In the genomic region with DNA sequence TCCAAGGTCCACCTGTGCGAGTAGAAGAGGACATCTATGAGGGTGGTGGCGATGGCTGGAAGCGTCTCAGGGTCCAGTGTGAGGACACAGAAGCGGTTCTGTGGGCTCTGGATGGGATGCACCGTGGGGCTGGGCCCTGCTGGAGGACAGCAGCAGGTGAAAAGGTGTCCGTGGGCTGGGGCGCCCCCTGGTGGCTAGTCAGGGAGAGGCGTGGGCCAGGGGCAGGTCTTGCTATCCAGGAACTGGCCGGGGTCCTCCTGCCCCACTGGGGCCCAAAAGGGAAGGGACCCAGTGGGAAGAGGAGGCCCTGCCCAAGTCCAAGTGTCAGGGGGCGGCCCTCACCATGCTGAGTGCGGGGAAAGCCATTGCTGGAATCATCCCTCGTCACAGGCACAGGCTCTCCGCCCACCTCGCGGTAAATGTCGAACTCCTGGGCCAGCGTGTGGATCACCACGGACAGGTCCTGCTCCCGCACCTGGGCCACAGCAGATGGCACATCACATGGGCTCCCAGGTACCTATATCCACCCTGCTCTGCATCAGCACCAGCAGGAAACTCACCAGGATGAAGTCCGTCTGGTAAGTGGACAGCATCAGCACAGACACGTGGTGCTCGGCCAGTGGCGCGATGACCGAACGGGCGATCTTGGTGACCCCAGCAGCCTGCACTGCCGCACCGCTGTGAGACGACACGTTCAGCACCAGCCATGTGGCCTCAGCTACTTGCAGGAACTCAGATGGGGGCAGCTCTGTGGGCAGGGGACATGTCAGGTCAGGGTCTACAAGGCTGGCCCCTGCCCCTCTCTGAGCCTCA, we compare ENCODE assay signal across 1 cellular context.
TF ChIP-seq lines count a peak whose summit lies in the region.

No MANE protein-coding gene starts in this region.

TF ChIP-seq in HEK293, 187 proteins besides CTCF, POLR2A, EP300 and RAD21 (continued from another document and continues in another):
- TF ChIP-seq, protein P1, sequence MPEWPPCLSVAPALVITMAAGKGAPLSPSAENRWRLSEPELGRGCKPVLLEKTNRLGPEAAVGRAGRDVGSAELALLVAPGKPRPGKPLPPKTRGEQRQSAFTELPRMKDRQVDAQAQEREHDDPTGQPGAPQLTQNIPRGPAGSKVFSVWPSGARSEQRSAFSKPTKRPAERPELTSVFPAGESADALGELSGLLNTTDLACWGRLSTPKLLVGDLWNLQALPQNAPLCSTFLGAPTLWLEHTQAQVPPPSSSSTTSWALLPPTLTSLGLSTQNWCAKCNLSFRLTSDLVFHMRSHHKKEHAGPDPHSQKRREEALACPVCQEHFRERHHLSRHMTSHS (tag by site-specific recombination; IDR thresholded peaks at IDR 0.05) = no peak
- TF ChIP-seq, protein P2, sequence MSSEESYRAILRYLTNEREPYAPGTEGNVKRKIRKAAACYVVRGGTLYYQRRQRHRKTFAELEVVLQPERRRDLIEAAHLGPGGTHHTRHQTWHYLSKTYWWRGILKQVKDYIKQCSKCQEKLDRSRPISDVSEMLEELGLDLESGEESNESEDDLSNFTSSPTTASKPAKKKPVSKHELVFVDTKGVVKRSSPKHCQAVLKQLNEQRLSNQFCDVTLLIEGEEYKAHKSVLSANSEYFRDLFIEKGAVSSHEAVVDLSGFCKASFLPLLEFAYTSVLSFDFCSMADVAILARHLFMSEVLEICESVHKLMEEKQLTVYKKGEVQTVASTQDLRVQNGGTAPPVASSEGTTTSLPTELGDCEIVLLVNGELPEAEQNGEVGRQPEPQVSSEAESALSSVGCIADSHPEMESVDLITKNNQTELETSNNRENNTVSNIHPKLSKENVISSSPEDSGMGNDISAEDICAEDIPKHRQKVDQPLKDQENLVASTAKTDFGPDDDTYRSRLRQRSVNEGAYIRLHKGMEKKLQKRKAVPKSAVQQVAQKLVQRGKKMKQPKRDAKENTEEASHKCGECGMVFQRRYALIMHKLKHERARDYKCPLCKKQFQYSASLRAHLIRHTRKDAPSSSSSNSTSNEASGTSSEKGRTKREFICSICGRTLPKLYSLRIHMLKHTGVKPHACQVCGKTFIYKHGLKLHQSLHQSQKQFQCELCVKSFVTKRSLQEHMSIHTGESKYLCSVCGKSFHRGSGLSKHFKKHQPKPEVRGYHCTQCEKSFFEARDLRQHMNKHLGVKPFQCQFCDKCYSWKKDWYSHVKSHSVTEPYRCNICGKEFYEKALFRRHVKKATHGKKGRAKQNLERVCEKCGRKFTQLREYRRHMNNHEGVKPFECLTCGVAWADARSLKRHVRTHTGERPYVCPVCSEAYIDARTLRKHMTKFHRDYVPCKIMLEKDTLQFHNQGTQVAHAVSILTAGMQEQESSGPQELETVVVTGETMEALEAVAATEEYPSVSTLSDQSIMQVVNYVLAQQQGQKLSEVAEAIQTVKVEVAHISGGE (tag by site-specific recombination; conservative IDR thresholded peaks at IDR 0.05; ENCODE audit: low read depth) = no peak
- no peak for TF ChIP-seq ZNF514 (tag by site-specific recombination; IDR thresholded peaks at IDR 0.05)
- TF ChIP-seq ZEB2 (tag by site-specific recombination; IDR thresholded peaks at IDR 0.05) = peak; percentile 75
- TF ChIP-seq ZFP41 (tag by site-specific recombination; IDR thresholded peaks at IDR 0.05; ENCODE audit: borderline replicate concordance) = no peak
- TF ChIP-seq ZSCAN30 (tag by site-specific recombination; IDR thresholded peaks at IDR 0.05) = no peak
- TF ChIP-seq ZNF600 (tag by site-specific recombination; IDR thresholded peaks at IDR 0.05) = no peak
- no peak for TF ChIP-seq ZNF10 (tag by site-specific recombination; IDR thresholded peaks at IDR 0.05)
- peak; percentile 94 for TF ChIP-seq SCRT2 (tag by site-specific recombination; IDR thresholded peaks at IDR 0.05)
- TF ChIP-seq ZNF155 (tag by site-specific recombination; IDR thresholded peaks at IDR 0.05) = no peak
- TF ChIP-seq ZNF624 (tag by site-specific recombination; IDR thresholded peaks at IDR 0.05) = no peak
- no peak for TF ChIP-seq MZF1 (tag by site-specific recombination; IDR thresholded peaks at IDR 0.05; ENCODE audit: borderline replicate concordance)
- TF ChIP-seq, protein P3, sequence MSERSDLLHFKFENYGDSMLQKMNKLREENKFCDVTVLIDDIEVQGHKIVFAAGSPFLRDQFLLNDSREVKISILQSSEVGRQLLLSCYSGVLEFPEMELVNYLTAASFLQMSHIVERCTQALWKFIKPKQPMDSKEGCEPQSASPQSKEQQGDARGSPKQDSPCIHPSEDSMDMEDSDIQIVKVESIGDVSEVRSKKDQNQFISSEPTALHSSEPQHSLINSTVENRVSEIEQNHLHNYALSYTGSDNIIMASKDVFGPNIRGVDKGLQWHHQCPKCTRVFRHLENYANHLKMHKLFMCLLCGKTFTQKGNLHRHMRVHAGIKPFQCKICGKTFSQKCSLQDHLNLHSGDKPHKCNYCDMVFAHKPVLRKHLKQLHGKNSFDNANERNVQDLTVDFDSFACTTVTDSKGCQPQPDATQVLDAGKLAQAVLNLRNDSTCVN (tag by site-specific recombination; optimal IDR thresholded peaks at IDR 0.05) = peak; percentile 11
- TF ChIP-seq, protein P4, sequence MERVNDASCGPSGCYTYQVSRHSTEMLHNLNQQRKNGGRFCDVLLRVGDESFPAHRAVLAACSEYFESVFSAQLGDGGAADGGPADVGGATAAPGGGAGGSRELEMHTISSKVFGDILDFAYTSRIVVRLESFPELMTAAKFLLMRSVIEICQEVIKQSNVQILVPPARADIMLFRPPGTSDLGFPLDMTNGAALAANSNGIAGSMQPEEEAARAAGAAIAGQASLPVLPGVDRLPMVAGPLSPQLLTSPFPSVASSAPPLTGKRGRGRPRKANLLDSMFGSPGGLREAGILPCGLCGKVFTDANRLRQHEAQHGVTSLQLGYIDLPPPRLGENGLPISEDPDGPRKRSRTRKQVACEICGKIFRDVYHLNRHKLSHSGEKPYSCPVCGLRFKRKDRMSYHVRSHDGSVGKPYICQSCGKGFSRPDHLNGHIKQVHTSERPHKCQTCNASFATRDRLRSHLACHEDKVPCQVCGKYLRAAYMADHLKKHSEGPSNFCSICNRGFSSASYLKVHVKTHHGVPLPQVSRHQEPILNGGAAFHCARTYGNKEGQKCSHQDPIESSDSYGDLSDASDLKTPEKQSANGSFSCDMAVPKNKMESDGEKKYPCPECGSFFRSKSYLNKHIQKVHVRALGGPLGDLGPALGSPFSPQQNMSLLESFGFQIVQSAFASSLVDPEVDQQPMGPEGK (tag by site-specific recombination; IDR thresholded peaks at IDR 0.05) = peak; percentile 42; the same call in 1 of the 2 replicates
- no peak for TF ChIP-seq ZNF19 (tag by site-specific recombination; IDR thresholded peaks at IDR 0.05; ENCODE audit: low read depth)
- TF ChIP-seq ZBTB1 (tag by site-specific recombination; IDR thresholded peaks at IDR 0.05) = no peak
- no peak for TF ChIP-seq KLF1 (tag by site-specific recombination; IDR thresholded peaks at IDR 0.05)
- TF ChIP-seq, protein P5, sequence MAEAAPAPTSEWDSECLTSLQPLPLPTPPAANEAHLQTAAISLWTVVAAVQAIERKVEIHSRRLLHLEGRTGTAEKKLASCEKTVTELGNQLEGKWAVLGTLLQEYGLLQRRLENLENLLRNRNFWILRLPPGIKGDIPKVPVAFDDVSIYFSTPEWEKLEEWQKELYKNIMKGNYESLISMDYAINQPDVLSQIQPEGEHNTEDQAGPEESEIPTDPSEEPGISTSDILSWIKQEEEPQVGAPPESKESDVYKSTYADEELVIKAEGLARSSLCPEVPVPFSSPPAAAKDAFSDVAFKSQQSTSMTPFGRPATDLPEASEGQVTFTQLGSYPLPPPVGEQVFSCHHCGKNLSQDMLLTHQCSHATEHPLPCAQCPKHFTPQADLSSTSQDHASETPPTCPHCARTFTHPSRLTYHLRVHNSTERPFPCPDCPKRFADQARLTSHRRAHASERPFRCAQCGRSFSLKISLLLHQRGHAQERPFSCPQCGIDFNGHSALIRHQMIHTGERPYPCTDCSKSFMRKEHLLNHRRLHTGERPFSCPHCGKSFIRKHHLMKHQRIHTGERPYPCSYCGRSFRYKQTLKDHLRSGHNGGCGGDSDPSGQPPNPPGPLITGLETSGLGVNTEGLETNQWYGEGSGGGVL (tag by site-specific recombination; IDR thresholded peaks at IDR 0.05) = no peak
- TF ChIP-seq, protein P6, sequence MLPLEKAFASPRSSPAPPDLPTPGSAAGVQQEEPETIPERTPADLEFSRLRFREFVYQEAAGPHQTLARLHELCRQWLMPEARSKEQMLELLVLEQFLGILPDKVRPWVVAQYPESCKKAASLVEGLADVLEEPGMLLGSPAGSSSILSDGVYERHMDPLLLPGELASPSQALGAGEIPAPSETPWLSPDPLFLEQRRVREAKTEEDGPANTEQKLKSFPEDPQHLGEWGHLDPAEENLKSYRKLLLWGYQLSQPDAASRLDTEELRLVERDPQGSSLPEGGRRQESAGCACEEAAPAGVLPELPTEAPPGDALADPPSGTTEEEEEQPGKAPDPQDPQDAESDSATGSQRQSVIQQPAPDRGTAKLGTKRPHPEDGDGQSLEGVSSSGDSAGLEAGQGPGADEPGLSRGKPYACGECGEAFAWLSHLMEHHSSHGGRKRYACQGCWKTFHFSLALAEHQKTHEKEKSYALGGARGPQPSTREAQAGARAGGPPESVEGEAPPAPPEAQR (tag by site-specific recombination; IDR thresholded peaks at IDR 0.05) = no peak
- TF ChIP-seq, protein P7, sequence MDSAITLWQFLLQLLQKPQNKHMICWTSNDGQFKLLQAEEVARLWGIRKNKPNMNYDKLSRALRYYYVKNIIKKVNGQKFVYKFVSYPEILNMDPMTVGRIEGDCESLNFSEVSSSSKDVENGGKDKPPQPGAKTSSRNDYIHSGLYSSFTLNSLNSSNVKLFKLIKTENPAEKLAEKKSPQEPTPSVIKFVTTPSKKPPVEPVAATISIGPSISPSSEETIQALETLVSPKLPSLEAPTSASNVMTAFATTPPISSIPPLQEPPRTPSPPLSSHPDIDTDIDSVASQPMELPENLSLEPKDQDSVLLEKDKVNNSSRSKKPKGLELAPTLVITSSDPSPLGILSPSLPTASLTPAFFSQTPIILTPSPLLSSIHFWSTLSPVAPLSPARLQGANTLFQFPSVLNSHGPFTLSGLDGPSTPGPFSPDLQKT (IDR thresholded peaks at IDR 0.05; ENCODE audit: borderline replicate concordance, low read depth, low read length) = no peak
- peak; percentile 30; the same call in 1 of the 2 replicates for TF ChIP-seq ZNF2 (tag by site-specific recombination; IDR thresholded peaks at IDR 0.05)
- TF ChIP-seq ZNF426 (tag by site-specific recombination; IDR thresholded peaks at IDR 0.05) = no peak
- TF ChIP-seq, protein P8, sequence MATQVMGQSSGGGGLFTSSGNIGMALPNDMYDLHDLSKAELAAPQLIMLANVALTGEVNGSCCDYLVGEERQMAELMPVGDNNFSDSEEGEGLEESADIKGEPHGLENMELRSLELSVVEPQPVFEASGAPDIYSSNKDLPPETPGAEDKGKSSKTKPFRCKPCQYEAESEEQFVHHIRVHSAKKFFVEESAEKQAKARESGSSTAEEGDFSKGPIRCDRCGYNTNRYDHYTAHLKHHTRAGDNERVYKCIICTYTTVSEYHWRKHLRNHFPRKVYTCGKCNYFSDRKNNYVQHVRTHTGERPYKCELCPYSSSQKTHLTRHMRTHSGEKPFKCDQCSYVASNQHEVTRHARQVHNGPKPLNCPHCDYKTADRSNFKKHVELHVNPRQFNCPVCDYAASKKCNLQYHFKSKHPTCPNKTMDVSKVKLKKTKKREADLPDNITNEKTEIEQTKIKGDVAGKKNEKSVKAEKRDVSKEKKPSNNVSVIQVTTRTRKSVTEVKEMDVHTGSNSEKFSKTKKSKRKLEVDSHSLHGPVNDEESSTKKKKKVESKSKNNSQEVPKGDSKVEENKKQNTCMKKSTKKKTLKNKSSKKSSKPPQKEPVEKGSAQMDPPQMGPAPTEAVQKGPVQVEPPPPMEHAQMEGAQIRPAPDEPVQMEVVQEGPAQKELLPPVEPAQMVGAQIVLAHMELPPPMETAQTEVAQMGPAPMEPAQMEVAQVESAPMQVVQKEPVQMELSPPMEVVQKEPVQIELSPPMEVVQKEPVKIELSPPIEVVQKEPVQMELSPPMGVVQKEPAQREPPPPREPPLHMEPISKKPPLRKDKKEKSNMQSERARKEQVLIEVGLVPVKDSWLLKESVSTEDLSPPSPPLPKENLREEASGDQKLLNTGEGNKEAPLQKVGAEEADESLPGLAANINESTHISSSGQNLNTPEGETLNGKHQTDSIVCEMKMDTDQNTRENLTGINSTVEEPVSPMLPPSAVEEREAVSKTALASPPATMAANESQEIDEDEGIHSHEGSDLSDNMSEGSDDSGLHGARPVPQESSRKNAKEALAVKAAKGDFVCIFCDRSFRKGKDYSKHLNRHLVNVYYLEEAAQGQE (tag by site-specific recombination; IDR thresholded peaks at IDR 0.05) = 0 out of 2 replicates have a peak, but pooled peaks have one; percentile 20
- TF ChIP-seq ZNF37A (tag by site-specific recombination; IDR thresholded peaks at IDR 0.05) = no peak
- peak; percentile 27; the same call in 1 of the 2 replicates for TF ChIP-seq BCL11A (tag by site-specific recombination; IDR thresholded peaks at IDR 0.05; ENCODE audit: low read depth)
- TF ChIP-seq, protein P9, sequence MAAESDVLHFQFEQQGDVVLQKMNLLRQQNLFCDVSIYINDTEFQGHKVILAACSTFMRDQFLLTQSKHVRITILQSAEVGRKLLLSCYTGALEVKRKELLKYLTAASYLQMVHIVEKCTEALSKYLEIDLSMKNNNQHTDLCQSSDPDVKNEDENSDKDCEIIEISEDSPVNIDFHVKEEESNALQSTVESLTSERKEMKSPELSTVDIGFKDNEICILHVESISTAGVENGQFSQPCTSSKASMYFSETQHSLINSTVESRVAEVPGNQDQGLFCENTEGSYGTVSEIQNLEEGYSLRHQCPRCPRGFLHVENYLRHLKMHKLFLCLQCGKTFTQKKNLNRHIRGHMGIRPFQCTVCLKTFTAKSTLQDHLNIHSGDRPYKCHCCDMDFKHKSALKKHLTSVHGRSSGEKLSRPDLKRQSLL (tag by site-specific recombination; IDR thresholded peaks at IDR 0.05) = no peak
- no peak for TF ChIP-seq ZNF777 (tag by site-specific recombination; IDR thresholded peaks at IDR 0.05; ENCODE audit: borderline replicate concordance)
- no peak for TF ChIP-seq ZXDB (tag by site-specific recombination; IDR thresholded peaks at IDR 0.05)
- TF ChIP-seq ZNF302 (tag by site-specific recombination; IDR thresholded peaks at IDR 0.05; ENCODE audit: low read depth) = no peak
- TF ChIP-seq, protein P10, sequence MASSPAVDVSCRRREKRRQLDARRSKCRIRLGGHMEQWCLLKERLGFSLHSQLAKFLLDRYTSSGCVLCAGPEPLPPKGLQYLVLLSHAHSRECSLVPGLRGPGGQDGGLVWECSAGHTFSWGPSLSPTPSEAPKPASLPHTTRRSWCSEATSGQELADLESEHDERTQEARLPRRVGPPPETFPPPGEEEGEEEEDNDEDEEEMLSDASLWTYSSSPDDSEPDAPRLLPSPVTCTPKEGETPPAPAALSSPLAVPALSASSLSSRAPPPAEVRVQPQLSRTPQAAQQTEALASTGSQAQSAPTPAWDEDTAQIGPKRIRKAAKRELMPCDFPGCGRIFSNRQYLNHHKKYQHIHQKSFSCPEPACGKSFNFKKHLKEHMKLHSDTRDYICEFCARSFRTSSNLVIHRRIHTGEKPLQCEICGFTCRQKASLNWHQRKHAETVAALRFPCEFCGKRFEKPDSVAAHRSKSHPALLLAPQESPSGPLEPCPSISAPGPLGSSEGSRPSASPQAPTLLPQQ (tag by site-specific recombination; IDR thresholded peaks at IDR 0.05) = no peak
- TF ChIP-seq SP2 (tag by site-specific recombination; IDR thresholded peaks at IDR 0.05) = 0 out of 2 replicates have a peak, but pooled peaks have one; percentile 24
- TF ChIP-seq GLIS2 (tag by site-specific recombination; IDR thresholded peaks at IDR 0.05) = peak; percentile 26; the same call in 1 of the 2 replicates
- peak; percentile 91 for TF ChIP-seq SCRT1 (tag by site-specific recombination; IDR thresholded peaks at IDR 0.05; ENCODE audit: borderline replicate concordance)
- peak; percentile 12; the same call in 1 of the 2 replicates for TF ChIP-seq SP7 (tag by site-specific recombination; IDR thresholded peaks at IDR 0.05)
- TF ChIP-seq IKZF3 (tag by site-specific recombination; IDR thresholded peaks at IDR 0.05) = no peak
- no peak for TF ChIP-seq TRIM28 (IDR thresholded peaks at IDR 0.05; ENCODE audit: borderline replicate concordance, low read length)
